In genomic region chr1:86380257-86380861, GRCh38 we compare ENCODE assay signal across 9 cellular contexts. TPM values are rescaled to one million over a fixed set of nuclear protein-coding genes. Genes with fewer than 3 reads are reported as not detected.
A peak's percentile ranks its signal among the peaks of the same experiment; 100 is the strongest.
DNase-seq lines count a peak whose midpoint lies in the region; ATAC-seq and TF ChIP-seq lines count a peak whose summit lies in the region.
"Had no signal": no experiment of that assay in that cellular context is flagged by ENCODE, and none has a peak within 500 bp of the region (broad histone marks: within the 10 kb centered on the region; RNA-seq: fewer than 3 reads in every experiment).

No MANE protein-coding gene starts in this region.

- CTCF ChIA-PET in CD4-positive, alpha-beta T cell (lab: Charles Lee) = interaction anchor here (0.6 to 2.1 kb wide), 15 partner anchors 10 to 361 kb away, joined by 3 to 10 read pairs (median 4); partner anchors contain the start of gene ODF2L
- CTCF ChIA-PET in WTC11 (lab: Charles Lee) = interaction anchor here (0.6 to 1.5 kb wide), 11 partner anchors 16 to 454 kb away, joined by 3 to 14 read pairs (median 3); partner anchors contain the start of genes ODF2L and SH3GLB1

- no peaks in the 10 kb centered on the region for H3K9me3 Mint-ChIP-seq in CD4-positive, alpha-beta T cell
- H3K9me3 Mint-ChIP-seq in WTC11 = peaks cover 28% of the 10 kb centered on the region

- peak; percentile 95 for TF ChIP-seq CTCF in CD4-positive, alpha-beta T cell (IDR thresholded peaks at IDR 0.05)
- peak; percentile 57 for TF ChIP-seq CTCF in WTC11 (IDR thresholded peaks at IDR 0.05)

- peak; percentile 86 for ATAC-seq in CD4-positive, alpha-beta T cell (ENCODE audit: poor library complexity)
- ATAC-seq in GM19043 (IDR thresholded peaks at IDR 0.05; ENCODE audit: low read depth, unreplicated experiment) (peak; percentile 70), HG03196 (IDR thresholded peaks at IDR 0.05; ENCODE audit: unreplicated experiment) (peak; percentile 81), WTC11 (peak; percentile 47), Right ventricle myocardium superior (ENCODE audit: poor library complexity) (peak; percentile 80)

- intact Hi-C loops in CD4-positive, alpha-beta T cell (cut with DNase I, micrococcal nuclease) = loop anchor here (1.0 to 10.0 kb wide), 5 partner anchors 122 to 704 kb away; partner anchors contain the start of gene SH3GLB1 (in 1 of the 2)
- intact Hi-C loops in Right ventricle myocardium superior (cut with DNase I) = loop anchor here (10.0 kb wide), 1 partner anchor 94 kb away; no protein-coding TSS in a partner anchor

- peaks cover 49% of the 10 kb centered on the region for H3K36me3 Mint-ChIP-seq in CD4-positive, alpha-beta T cell (ENCODE audit: low read depth)
- peaks cover 30% of the 10 kb centered on the region for H3K36me3 Mint-ChIP-seq in WTC11

- peak overlapping the region; percentile 69 for H3K27ac Mint-ChIP-seq in CD4-positive, alpha-beta T cell
- H3K27ac Mint-ChIP-seq in WTC11 = no peak overlapping the region
- H3K27ac Mint-ChIP-seq: IgD-negative memory B cell had no signal

- H3K27me3 ChIP-seq in CD4-positive, alpha-beta T cell (ENCODE audit: control insufficient read depth, insufficient read depth, low read length) = no peaks in the 10 kb centered on the region

- H3K4me3 Mint-ChIP-seq in CD4-positive, alpha-beta T cell = no peak overlapping the region
- no peak overlapping the region for H3K4me3 Mint-ChIP-seq in WTC11
- H3K4me3 Mint-ChIP-seq: IgD-negative memory B cell had no signal

- H3K27me3 Mint-ChIP-seq in CD4-positive, alpha-beta T cell = no peaks in the 10 kb centered on the region
- no peaks in the 10 kb centered on the region for H3K27me3 Mint-ChIP-seq in WTC11 (ENCODE audit: low read depth)
- H3K27me3 Mint-ChIP-seq: IgD-negative memory B cell had no signal

- no peaks in the 10 kb centered on the region for H3K9me3 ChIP-seq in CD4-positive, alpha-beta T cell (ENCODE audit: control insufficient read depth, low read length)

- H3K27ac ChIP-seq in CD4-positive, alpha-beta T cell (ENCODE audit: low read depth, low read length) = no peak overlapping the region

- no peak for DNase-seq in CD4-positive, alpha-beta T cell
- DNase-seq in NCI-H2171 treated with DMSO at 0.1 percent for 48 hours (lab: John Stamatoyannopoulos, UW) = peak; percentile 77
- no peak for DNase-seq in WTC11 (ENCODE audit: low spot score)
- no peak for DNase-seq in Right ventricle myocardium superior
- DNase-seq in putamen (ENCODE audit: low spot score) = peak; percentile 55
- DNase-seq in islet precursor cell = no peak

- H3K4me1 Mint-ChIP-seq in CD4-positive, alpha-beta T cell (ENCODE audit: low read depth) = peaks cover 29% of the 10 kb centered on the region
- H3K4me1 Mint-ChIP-seq in WTC11 = no peaks in the 10 kb centered on the region

- POLR2A ChIA-PET in CD4-positive, alpha-beta T cell (lab: Charles Lee) = interaction anchor here (0.6 to 1.2 kb wide), 3 partner anchors 10 to 324 kb away, joined by 3 to 4 read pairs (median 4); partner anchors contain the start of genes ODF2L and SH3GLB1
- POLR2A ChIA-PET in WTC11 (lab: Charles Lee) = no interaction called here

TF ChIP-seq in WTC11, 78 proteins besides CTCF, POLR2A, EP300 and RAD21 (continues in another document):
- TF ChIP-seq, protein P1, sequence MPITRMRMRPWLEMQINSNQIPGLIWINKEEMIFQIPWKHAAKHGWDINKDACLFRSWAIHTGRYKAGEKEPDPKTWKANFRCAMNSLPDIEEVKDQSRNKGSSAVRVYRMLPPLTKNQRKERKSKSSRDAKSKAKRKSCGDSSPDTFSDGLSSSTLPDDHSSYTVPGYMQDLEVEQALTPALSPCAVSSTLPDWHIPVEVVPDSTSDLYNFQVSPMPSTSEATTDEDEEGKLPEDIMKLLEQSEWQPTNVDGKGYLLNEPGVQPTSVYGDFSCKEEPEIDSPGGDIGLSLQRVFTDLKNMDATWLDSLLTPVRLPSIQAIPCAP (CRISPR knock-in tag; IDR thresholded peaks at IDR 0.05) = no peak
- no peak for TF ChIP-seq ETV6 (CRISPR knock-in tag; IDR thresholded peaks at IDR 0.05)
- TF ChIP-seq ZNF219 (CRISPR knock-in tag; IDR thresholded peaks at IDR 0.05; ENCODE audit: borderline replicate concordance) = no peak
- TF ChIP-seq ZMAT4 (CRISPR knock-in tag; IDR thresholded peaks at IDR 0.05) = no peak
- no peak for TF ChIP-seq FOXP1 (CRISPR knock-in tag; IDR thresholded peaks at IDR 0.05; ENCODE audit: borderline replicate concordance)
- TF ChIP-seq ZBTB21 (CRISPR knock-in tag; IDR thresholded peaks at IDR 0.05; ENCODE audit: borderline replicate concordance) = no peak
- TF ChIP-seq, protein P2, sequence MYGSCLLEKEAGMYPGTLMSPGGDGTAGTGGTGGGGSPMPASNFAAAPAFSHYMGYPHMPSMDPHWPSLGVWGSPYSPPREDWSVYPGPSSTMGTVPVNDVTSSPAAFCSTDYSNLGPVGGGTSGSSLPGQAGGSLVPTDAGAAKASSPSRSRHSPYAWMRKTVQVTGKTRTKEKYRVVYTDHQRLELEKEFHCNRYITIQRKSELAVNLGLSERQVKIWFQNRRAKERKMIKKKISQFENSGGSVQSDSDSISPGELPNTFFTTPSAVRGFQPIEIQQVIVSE (CRISPR knock-in tag; IDR thresholded peaks at IDR 0.05; ENCODE audit: borderline replicate concordance) = no peak
- TF ChIP-seq, protein P3, sequence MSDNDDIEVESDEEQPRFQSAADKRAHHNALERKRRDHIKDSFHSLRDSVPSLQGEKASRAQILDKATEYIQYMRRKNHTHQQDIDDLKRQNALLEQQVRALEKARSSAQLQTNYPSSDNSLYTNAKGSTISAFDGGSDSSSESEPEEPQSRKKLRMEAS (CRISPR knock-in tag; IDR thresholded peaks at IDR 0.05) = no peak
- TF ChIP-seq, protein P4, sequence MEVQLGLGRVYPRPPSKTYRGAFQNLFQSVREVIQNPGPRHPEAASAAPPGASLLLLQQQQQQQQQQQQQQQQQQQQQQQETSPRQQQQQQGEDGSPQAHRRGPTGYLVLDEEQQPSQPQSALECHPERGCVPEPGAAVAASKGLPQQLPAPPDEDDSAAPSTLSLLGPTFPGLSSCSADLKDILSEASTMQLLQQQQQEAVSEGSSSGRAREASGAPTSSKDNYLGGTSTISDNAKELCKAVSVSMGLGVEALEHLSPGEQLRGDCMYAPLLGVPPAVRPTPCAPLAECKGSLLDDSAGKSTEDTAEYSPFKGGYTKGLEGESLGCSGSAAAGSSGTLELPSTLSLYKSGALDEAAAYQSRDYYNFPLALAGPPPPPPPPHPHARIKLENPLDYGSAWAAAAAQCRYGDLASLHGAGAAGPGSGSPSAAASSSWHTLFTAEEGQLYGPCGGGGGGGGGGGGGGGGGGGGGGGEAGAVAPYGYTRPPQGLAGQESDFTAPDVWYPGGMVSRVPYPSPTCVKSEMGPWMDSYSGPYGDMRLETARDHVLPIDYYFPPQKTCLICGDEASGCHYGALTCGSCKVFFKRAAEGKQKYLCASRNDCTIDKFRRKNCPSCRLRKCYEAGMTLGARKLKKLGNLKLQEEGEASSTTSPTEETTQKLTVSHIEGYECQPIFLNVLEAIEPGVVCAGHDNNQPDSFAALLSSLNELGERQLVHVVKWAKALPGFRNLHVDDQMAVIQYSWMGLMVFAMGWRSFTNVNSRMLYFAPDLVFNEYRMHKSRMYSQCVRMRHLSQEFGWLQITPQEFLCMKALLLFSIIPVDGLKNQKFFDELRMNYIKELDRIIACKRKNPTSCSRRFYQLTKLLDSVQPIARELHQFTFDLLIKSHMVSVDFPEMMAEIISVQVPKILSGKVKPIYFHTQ (CRISPR knock-in tag; IDR thresholded peaks at IDR 0.05) = no peak
- TF ChIP-seq ATF6 (CRISPR knock-in tag; IDR thresholded peaks at IDR 0.05) = no peak
- TF ChIP-seq, protein P5, sequence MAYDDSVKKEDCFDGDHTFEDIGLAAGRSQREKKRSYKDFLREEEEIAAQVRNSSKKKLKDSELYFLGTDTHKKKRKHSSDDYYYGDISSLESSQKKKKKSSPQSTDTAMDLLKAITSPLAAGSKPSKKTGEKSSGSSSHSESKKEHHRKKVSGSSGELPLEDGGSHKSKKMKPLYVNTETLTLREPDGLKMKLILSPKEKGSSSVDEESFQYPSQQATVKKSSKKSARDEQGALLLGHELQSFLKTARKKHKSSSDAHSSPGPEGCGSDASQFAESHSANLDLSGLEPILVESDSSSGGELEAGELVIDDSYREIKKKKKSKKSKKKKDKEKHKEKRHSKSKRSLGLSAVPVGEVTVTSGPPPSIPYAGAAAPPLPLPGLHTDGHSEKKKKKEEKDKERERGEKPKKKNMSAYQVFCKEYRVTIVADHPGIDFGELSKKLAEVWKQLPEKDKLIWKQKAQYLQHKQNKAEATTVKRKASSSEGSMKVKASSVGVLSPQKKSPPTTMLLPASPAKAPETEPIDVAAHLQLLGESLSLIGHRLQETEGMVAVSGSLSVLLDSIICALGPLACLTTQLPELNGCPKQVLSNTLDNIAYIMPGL (CRISPR knock-in tag; IDR thresholded peaks at IDR 0.05) = no peak
- no peak for TF ChIP-seq MYBL2 (CRISPR knock-in tag; IDR thresholded peaks at IDR 0.05)
- TF ChIP-seq GTF2I (CRISPR knock-in tag; conservative IDR thresholded peaks at IDR 0.05) = no peak

RNA-seq across cellular contexts. Expression of gene ODF2L, which starts 15.8 kb away (rescaled TPM):
- total RNA-seq in CD4-positive, alpha-beta T cell = 10 to 100 TPM; 68.1 to 71.2 TPM
- total RNA-seq in WTC11 (2021) (24.4 to 31.0 TPM (median 30.2 TPM) in 3 replicates), Right ventricle myocardium superior (4.9 TPM)

RNA-seq across cellular contexts. Expression of gene CLCA2, which starts 43.6 kb away (rescaled TPM):
- not detected for total RNA-seq in CD4-positive, alpha-beta T cell
- total RNA-seq in WTC11 (2021) = 0.05 to 0.07 TPM in 2 of 3 replicates, not detected in the other
- total RNA-seq in Right ventricle myocardium superior = not detected

Comparison
In these comparisons a context has a peak if more than half of its experiments do, and no peak if none do; other contexts are left out.
1. DNase-seq: peak in NCI-H2171 treated with DMSO at 0.1 percent for 48 hours (single experiment) and putamen (single experiment); none in CD4-positive, alpha-beta T cell (0 of 10), WTC11 (single experiment), Right ventricle myocardium superior (single experiment) and islet precursor cell (single experiment).
2. Peak in every context shown above with its lines, with median percentiles within 50 percentile points of each other: ATAC-seq.